9 cellular contexts compared by ENCODE assay signal in the genomic region with DNA sequence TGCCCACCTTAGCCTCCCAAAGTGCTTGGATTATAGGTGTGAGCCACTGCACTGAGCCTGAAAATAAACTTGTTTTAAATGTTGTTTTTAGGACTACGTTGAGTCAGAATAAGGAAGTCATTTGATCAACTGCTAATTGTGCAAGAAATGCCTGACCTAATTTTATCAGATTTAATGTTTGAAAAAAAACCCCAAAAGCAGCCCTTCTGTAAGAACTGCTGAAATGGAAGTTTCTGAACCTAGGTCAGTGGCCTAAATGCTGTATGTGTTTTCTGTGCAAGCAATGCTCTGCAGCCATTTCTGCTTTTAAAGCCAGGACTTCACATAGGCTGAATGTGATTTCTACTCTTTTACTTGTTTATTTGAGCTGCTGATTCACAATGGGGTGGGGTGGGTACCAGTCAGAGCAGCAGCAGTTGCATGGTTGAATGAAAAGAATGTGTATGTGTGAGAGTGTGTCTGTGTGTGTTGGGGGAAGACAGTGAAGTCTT. TPM values are rescaled to one million over a fixed set of nuclear protein-coding genes. Genes with fewer than 3 reads are reported as not detected.
DNase-seq lines count a peak whose midpoint lies in the region; ATAC-seq and TF ChIP-seq lines count a peak whose summit lies in the region.
"Had no signal": no experiment of that assay in that cellular context is flagged by ENCODE, and none has a peak within 500 bp of the region (broad histone marks: within the 10 kb centered on the region; RNA-seq: fewer than 3 reads in every experiment).

No MANE protein-coding gene starts in this region.

- WGBS in urinary bladder, result 35% methylated on average over 1 of the region's 1 CpG

- no peak overlapping the region for H3K4me3 ChIP-seq in astrocyte of the spinal cord (ENCODE audit: low read depth, low read length)
- no peak overlapping the region for H3K4me3 ChIP-seq in left lung
- no peak overlapping the region for H3K4me3 ChIP-seq in urinary bladder (ENCODE audit: low read depth, low read length)

- peaks cover 14% of the 10 kb centered on the region for H3K4me1 Mint-ChIP-seq in activated CD8-positive, alpha-beta T cell treated with anti-CD3 and anti-CD28 coated beads, Interleukin-2, amount 10 ng/mL, durations not matched to agents 7 days and 5 days (ENCODE audit: low read depth)
- H3K4me1 Mint-ChIP-seq in activated CD8-positive, alpha-beta T cell treated with anti-CD3 and anti-CD28 coated beads for 36 hours (ENCODE audit: low read depth), result peaks cover 11% of the 10 kb centered on the region
- peaks cover 8% of the 10 kb centered on the region for H3K4me1 Mint-ChIP-seq in activated naive CD4-positive, alpha-beta T cell treated with anti-CD3 and anti-CD28 coated beads for 36 hours (ENCODE audit: low read depth)

- H3K9me3 Mint-ChIP-seq in activated CD8-positive, alpha-beta T cell treated with anti-CD3 and anti-CD28 coated beads, Interleukin-2, amount 10 ng/mL, durations not matched to agents 7 days and 5 days (ENCODE audit: insufficient read depth), result no peaks in the 10 kb centered on the region
- H3K9me3 Mint-ChIP-seq in activated CD8-positive, alpha-beta T cell treated with anti-CD3 and anti-CD28 coated beads for 36 hours, result no peaks in the 10 kb centered on the region
- H3K9me3 Mint-ChIP-seq in activated naive CD4-positive, alpha-beta T cell treated with anti-CD3 and anti-CD28 coated beads for 36 hours, result no peaks in the 10 kb centered on the region

- DNase-seq in activated CD8-positive, alpha-beta T cell treated with anti-CD3 and anti-CD28 coated beads, Interleukin-2, amount 10 ng/mL, durations not matched to agents 7 days and 5 days, result no peak
- no peak for DNase-seq in activated CD8-positive, alpha-beta T cell treated with anti-CD3 and anti-CD28 coated beads for 36 hours
- DNase-seq in astrocyte of the spinal cord (ENCODE audit: low read depth, low spot score) (peak; percentile 83), left lung (no peak), inferior parietal cortex (ENCODE audit: extremely low spot score) (no peak)
- DNase-seq in activated naive CD4-positive, alpha-beta T cell treated with anti-CD3 and anti-CD28 coated beads for 36 hours, result no peak
- DNase-seq: DND-41 had no signal

- peaks cover 13% of the 10 kb centered on the region for H3K36me3 Mint-ChIP-seq in activated CD8-positive, alpha-beta T cell treated with anti-CD3 and anti-CD28 coated beads, Interleukin-2, amount 10 ng/mL, durations not matched to agents 7 days and 5 days (ENCODE audit: low read depth)
- peaks cover 14% of the 10 kb centered on the region for H3K36me3 Mint-ChIP-seq in activated CD8-positive, alpha-beta T cell treated with anti-CD3 and anti-CD28 coated beads for 36 hours (ENCODE audit: low read depth)
- H3K36me3 Mint-ChIP-seq in activated naive CD4-positive, alpha-beta T cell treated with anti-CD3 and anti-CD28 coated beads for 36 hours (ENCODE audit: low read depth), result peaks cover 14% of the 10 kb centered on the region

- TF ChIP-seq CTCF in activated CD8-positive, alpha-beta T cell treated with anti-CD3 and anti-CD28 coated beads for 36 hours (IDR thresholded peaks at IDR 0.05), result no peak
- no peak for TF ChIP-seq CTCF in astrocyte of the spinal cord (IDR thresholded peaks at IDR 0.05; ENCODE audit: low read depth, low read length)
- no peak for TF ChIP-seq CTCF in left lung (IDR thresholded peaks at IDR 0.05)

- H3K4me3 Mint-ChIP-seq in activated CD8-positive, alpha-beta T cell treated with anti-CD3 and anti-CD28 coated beads, Interleukin-2, amount 10 ng/mL, durations not matched to agents 7 days and 5 days, result no peak overlapping the region
- no peak overlapping the region for H3K4me3 Mint-ChIP-seq in activated CD8-positive, alpha-beta T cell treated with anti-CD3 and anti-CD28 coated beads for 36 hours
- no peak overlapping the region for H3K4me3 Mint-ChIP-seq in activated naive CD4-positive, alpha-beta T cell treated with anti-CD3 and anti-CD28 coated beads for 36 hours

- ATAC-seq in activated CD8-positive, alpha-beta T cell treated with anti-CD3 and anti-CD28 coated beads, Interleukin-2, amount 10 ng/mL, durations not matched to agents 7 days and 5 days, result no peak
- no peak for ATAC-seq in activated CD8-positive, alpha-beta T cell treated with anti-CD3 and anti-CD28 coated beads for 36 hours
- ATAC-seq in left lung, result peak; percentile 47
- no peak for ATAC-seq in GM18868 (IDR thresholded peaks at IDR 0.05; ENCODE audit: unreplicated experiment)

- intact Hi-C loops in activated CD8-positive, alpha-beta T cell treated with anti-CD3 and anti-CD28 coated beads for 36 hours (cut with micrococcal nuclease), result no loop called here
- intact Hi-C loops in left lung (cut with DNase I), result no loop called here
- intact Hi-C loops in activated naive CD4-positive, alpha-beta T cell treated with anti-CD3 and anti-CD28 coated beads for 36 hours (cut with micrococcal nuclease), result no loop called here

- H3K36me3 ChIP-seq in left lung (peaks cover 0 to 22% of the 10 kb centered on the region in 2 donors), urinary bladder (ENCODE audit: insufficient read depth) (no peaks in the 10 kb centered on the region)

- peaks cover 33 to 93% of the 10 kb centered on the region in 2 donors for H3K4me1 ChIP-seq in left lung
- no peaks in the 10 kb centered on the region for H3K4me1 ChIP-seq in urinary bladder (ENCODE audit: insufficient read depth)

- H3K27ac ChIP-seq in left lung, result peak overlapping the region; percentile 86 to 90
- H3K27ac ChIP-seq in urinary bladder (ENCODE audit: low read depth), result peak overlapping the region; percentile 77

- in situ Hi-C loops in astrocyte of the spinal cord (cut with HindIII; ENCODE audit: low sequenced_read_pairs), result no loop called here

- H3K9me3 ChIP-seq in left lung, result no peaks in the 10 kb centered on the region

- no peaks in the 10 kb centered on the region for H3K27me3 ChIP-seq in left lung

- POLR2A ChIA-PET in activated CD8-positive, alpha-beta T cell treated with anti-CD3 and anti-CD28 coated beads, Interleukin-2, amount 10 ng/mL, durations not matched to agents 7 days and 5 days (lab: Charles Lee), result interaction anchor here (0.6 to 1.6 kb wide), 3 partner anchors 9 to 12 kb away, joined by 4 to 8 read pairs (median 5); partner anchors contain the start of gene USP4
- POLR2A ChIA-PET in activated CD8-positive, alpha-beta T cell treated with anti-CD3 and anti-CD28 coated beads for 36 hours (lab: Charles Lee), result interaction anchor here (0.5 to 4.0 kb wide), 4 partner anchors 8 to 28 kb away, joined by 3 to 15 read pairs (median 3); partner anchors contain the start of gene USP4

- peak overlapping the region; percentile 3 for H3K27ac Mint-ChIP-seq in activated CD8-positive, alpha-beta T cell treated with anti-CD3 and anti-CD28 coated beads, Interleukin-2, amount 10 ng/mL, durations not matched to agents 7 days and 5 days
- H3K27ac Mint-ChIP-seq in activated CD8-positive, alpha-beta T cell treated with anti-CD3 and anti-CD28 coated beads for 36 hours, result no peak overlapping the region
- H3K27ac Mint-ChIP-seq in activated naive CD4-positive, alpha-beta T cell treated with anti-CD3 and anti-CD28 coated beads for 36 hours, result no peak overlapping the region

- no peaks in the 10 kb centered on the region for H3K27me3 Mint-ChIP-seq in activated CD8-positive, alpha-beta T cell treated with anti-CD3 and anti-CD28 coated beads, Interleukin-2, amount 10 ng/mL, durations not matched to agents 7 days and 5 days (ENCODE audit: low read depth)
- H3K27me3 Mint-ChIP-seq in activated CD8-positive, alpha-beta T cell treated with anti-CD3 and anti-CD28 coated beads for 36 hours, result no peaks in the 10 kb centered on the region
- H3K27me3 Mint-ChIP-seq in activated naive CD4-positive, alpha-beta T cell treated with anti-CD3 and anti-CD28 coated beads for 36 hours (ENCODE audit: low read depth), result no peaks in the 10 kb centered on the region

- CTCF ChIA-PET in activated CD8-positive, alpha-beta T cell treated with anti-CD3 and anti-CD28 coated beads, Interleukin-2, amount 10 ng/mL, durations not matched to agents 7 days and 5 days (lab: Charles Lee), result interaction anchor here (3.0 kb wide), 1 partner anchor 12 kb away, joined by 22 read pairs; the partner anchor contains the start of gene USP4
- CTCF ChIA-PET in activated CD8-positive, alpha-beta T cell treated with anti-CD3 and anti-CD28 coated beads for 36 hours (lab: Charles Lee), result interaction anchor here (1.1 to 1.3 kb wide), 2 partner anchors 12 to 98 kb away, joined by 4 read pairs; partner anchors contain the start of gene USP4
- CTCF ChIA-PET in activated naive CD4-positive, alpha-beta T cell treated with anti-CD3 and anti-CD28 coated beads for 36 hours (lab: Charles Lee), result interaction anchor here (1.1 kb wide), 1 partner anchor 11 kb away, joined by 4 read pairs; no protein-coding TSS in a partner anchor

RNA-seq across cellular contexts. Expression of gene GPX1, which starts 6.6 kb away (rescaled TPM):
- total RNA-seq in activated CD8-positive, alpha-beta T cell treated with anti-CD3 and anti-CD28 coated beads, Interleukin-2, amount 10 ng/mL, durations not matched to agents 7 days and 5 days, result 100 to 1,000 TPM; 115 to 119 TPM
- total RNA-seq in activated CD8-positive, alpha-beta T cell treated with anti-CD3 and anti-CD28 coated beads for 36 hours, result 100 to 1,000 TPM; 201 to 202 TPM
- total RNA-seq in left lung (100 to 1,000 TPM; 468 to 518 TPM), urinary bladder (49.2 TPM)
- 411 TPM for polyA plus RNA-seq in urinary bladder
- 100 to 1,000 TPM; 198 to 202 TPM for total RNA-seq in activated naive CD4-positive, alpha-beta T cell treated with anti-CD3 and anti-CD28 coated beads for 36 hours

RNA-seq across cellular contexts. Expression of gene USP4, which starts 11.7 kb away (rescaled TPM):
- total RNA-seq in activated CD8-positive, alpha-beta T cell treated with anti-CD3 and anti-CD28 coated beads, Interleukin-2, amount 10 ng/mL, durations not matched to agents 7 days and 5 days, result 10 to 100 TPM; 72.1 to 74.0 TPM
- 10 to 100 TPM; 62.4 to 67.8 TPM for total RNA-seq in activated CD8-positive, alpha-beta T cell treated with anti-CD3 and anti-CD28 coated beads for 36 hours
- total RNA-seq in left lung (10 to 100 TPM; 57.7 to 72.9 TPM), urinary bladder (23.7 TPM)
- 34.2 TPM for polyA plus RNA-seq in urinary bladder
- total RNA-seq in activated naive CD4-positive, alpha-beta T cell treated with anti-CD3 and anti-CD28 coated beads for 36 hours, result 10 to 100 TPM; 68.0 to 69.7 TPM
